ENCODE assay signal across 27 cellular contexts in the genomic region with DNA sequence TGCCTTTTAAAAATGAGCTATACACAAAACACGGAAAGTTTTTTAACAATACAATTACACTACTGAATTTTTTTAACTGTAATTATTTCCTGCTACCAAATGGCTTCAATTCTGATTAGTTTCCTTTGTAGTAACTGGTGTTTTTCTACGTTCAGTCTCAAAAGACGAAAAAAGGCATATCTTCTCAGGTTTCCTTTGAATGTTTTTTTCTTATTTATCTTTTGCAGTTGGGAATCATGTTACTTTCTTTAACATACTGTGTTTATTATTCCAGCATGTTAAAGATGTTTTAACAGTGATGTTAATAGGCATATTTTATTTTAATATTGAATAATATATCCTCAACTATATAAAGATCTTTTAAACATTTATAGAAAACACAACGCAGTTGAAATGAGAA.
"Had no signal": no experiment of that assay in that cellular context is flagged by ENCODE, and none has a peak within 500 bp of the region (broad histone marks: within the 10 kb centered on the region; RNA-seq: fewer than 3 reads in every experiment).

No MANE protein-coding gene starts in this region.

- DNase-seq: activated CD4-positive, alpha-beta memory T cell treated with anti-CD3 and anti-CD28 coated beads for 36 hours; activated CD4-positive, alpha-beta T cell treated with anti-CD3 and anti-CD28 coated beads, Interleukin-2, amount 10 ng/mL, durations not matched to agents 7 days and 5 days; activated CD4-positive, CD25-positive, alpha-beta regulatory T cell; activated CD8-positive, alpha-beta memory T cell treated with anti-CD3 and anti-CD28 coated beads for 24 hours; activated effector memory CD4-positive, alpha-beta T cell treated with anti-CD3 and anti-CD28 coated beads, Interleukin-2, amount 50 U/mL, for 16 hours; activated naive CD4-positive, alpha-beta T cell treated with anti-CD3 and anti-CD28 coated beads for 36 hours; activated T-cell treated with anti-CD3 and anti-CD28 coated beads, Interleukin-2, amount 50 U/mL, for 4 hours; adrenal gland; anterior cingulate cortex; cerebellar nuclear complex; Kasumi-1; NCI-H1105 treated with DMSO at 0.1 percent for 48 hours; NCI-H1436 treated with DMSO at 0.1 percent for 48 hours; NCI-H187 treated with DMSO at 0.1 percent for 48 hours; NCI-H2081 treated with DMSO at 0.1 percent for 48 hours; NCI-H226; NCI-H526; NCI-H82; OCI-M1; Right ventricle myocardium superior; RPMI8226; SJCRH30; SK-N-SH; T-helper 1 cell had no signal

- H3K9me3 ChIP-seq: adrenal gland, SJCRH30, SK-N-SH had no signal

- H3K27ac Mint-ChIP-seq: activated CD4-positive, alpha-beta memory T cell treated with anti-CD3 and anti-CD28 coated beads for 36 hours; activated CD4-positive, alpha-beta T cell treated with anti-CD3 and anti-CD28 coated beads, Interleukin-2, amount 10 ng/mL, durations not matched to agents 7 days and 5 days; activated naive CD4-positive, alpha-beta T cell treated with anti-CD3 and anti-CD28 coated beads for 36 hours had no signal

- H3K36me3 Mint-ChIP-seq: activated CD4-positive, alpha-beta memory T cell treated with anti-CD3 and anti-CD28 coated beads for 36 hours; activated naive CD8-positive, alpha-beta T cell had no signal

- H3K4me1 ChIP-seq: adrenal gland had no signal

- H3K27me3 Mint-ChIP-seq: activated CD4-positive, alpha-beta memory T cell treated with anti-CD3 and anti-CD28 coated beads for 36 hours; activated CD4-positive, alpha-beta T cell treated with anti-CD3 and anti-CD28 coated beads, Interleukin-2, amount 10 ng/mL, durations not matched to agents 7 days and 5 days; activated naive CD8-positive, alpha-beta T cell had no signal

- H3K4me3 Mint-ChIP-seq: activated CD4-positive, alpha-beta memory T cell treated with anti-CD3 and anti-CD28 coated beads for 36 hours; activated CD4-positive, alpha-beta T cell treated with anti-CD3 and anti-CD28 coated beads, Interleukin-2, amount 10 ng/mL, durations not matched to agents 7 days and 5 days; activated naive CD4-positive, alpha-beta T cell treated with anti-CD3 and anti-CD28 coated beads for 36 hours; activated naive CD8-positive, alpha-beta T cell; activated T-cell treated with anti-CD3 and anti-CD28 coated beads, Interleukin-2, amount 50 U/mL, for 4 hours had no signal

- H3K9me3 Mint-ChIP-seq: activated naive CD4-positive, alpha-beta T cell treated with anti-CD3 and anti-CD28 coated beads for 36 hours had no signal

- H3K4me3 ChIP-seq: adrenal gland, SJCRH30 had no signal

- H3K27me3 ChIP-seq: adrenal gland, SJCRH30 had no signal

- H3K36me3 ChIP-seq: adrenal gland, SJCRH30 had no signal

- ATAC-seq: activated T-cell treated with anti-CD3 and anti-CD28 coated beads, Interleukin-2, amount 50 U/mL, for 4 hours; Panc1 had no signal

- H3K27ac ChIP-seq: adrenal gland, SJCRH30, VCaP had no signal
